ENCODE assay signal across 19 cellular contexts in the genomic region with DNA sequence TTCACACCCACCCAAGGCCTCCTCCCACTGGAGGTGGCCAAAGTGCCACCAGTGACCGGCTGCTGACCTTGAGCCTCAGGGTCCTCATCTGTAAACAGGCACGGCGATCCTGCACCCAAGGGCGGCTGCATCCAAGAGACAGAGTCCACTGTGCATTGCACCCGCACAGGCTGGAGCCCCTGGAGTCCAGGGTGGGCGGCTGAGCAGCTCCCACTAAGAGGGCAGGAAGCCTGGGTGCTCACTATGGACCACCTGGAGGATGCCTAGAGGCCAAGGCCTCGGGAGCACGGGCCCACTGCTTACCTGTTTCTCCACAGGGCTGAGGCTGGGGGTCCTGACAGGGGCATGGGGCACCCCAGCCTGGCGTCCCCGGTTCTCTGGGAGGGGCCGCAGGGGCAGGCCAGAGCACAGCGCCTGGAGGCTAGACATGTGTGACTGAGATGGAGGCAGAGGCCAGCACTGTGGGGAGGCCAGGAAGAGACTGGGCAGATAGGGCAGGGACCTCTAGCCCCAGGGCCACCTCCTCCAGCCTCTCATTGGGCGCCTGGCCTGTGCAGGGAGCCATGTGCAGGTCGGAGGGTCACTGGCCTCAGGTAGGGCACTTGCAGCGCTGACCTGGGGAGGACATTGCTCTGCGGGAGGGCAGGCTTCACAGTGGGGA. TPM values are rescaled to one million over a fixed set of nuclear protein-coding genes. Genes with fewer than 3 reads are reported as not detected.
"Had no signal": no experiment of that assay in that cellular context is flagged by ENCODE, and none has a peak within 500 bp of the region (broad histone marks: within the 10 kb centered on the region; RNA-seq: fewer than 3 reads in every experiment).

A gene (minus strand): TSS at position 483 of the 661 bp plus-strand sequence. CDS start 54 bp downstream, at position 429.

- H3K4me3 ChIP-seq: psoas muscle, thoracic aorta had no signal

- H3K27ac ChIP-seq: epithelial cell of prostate, psoas muscle, thoracic aorta had no signal

- DNase-seq: activated B cell treated with CpG ODN at 0.5 μM for 24 hours; activated CD4-positive, alpha-beta T cell treated with anti-CD3 and anti-CD28 coated beads for 48 hours; activated CD8-positive, alpha-beta T cell treated with anti-CD3 and anti-CD28 coated beads for 36 hours; activated gamma-delta T cell treated with Interleukin-2 at 50 U/mL for 16 hours; activated naive CD8-positive, alpha-beta T cell treated with anti-CD3 and anti-CD28 coated beads for 36 hours; activated T-cell treated with anti-CD3 and anti-CD28 coated beads, Interleukin-2, amount 50 U/mL, for 48 hours; amygdala; effector memory CD8-positive, alpha-beta T cell; foreskin melanocyte; stimulated activated CD4-positive, alpha-beta T cell treated with anti-CD3 and anti-CD28 coated beads, Interleukin-12 subunit alpha, Interleukin-12 subunit beta, amount 100 ng/mL, for 4 hours; stimulated activated CD4-positive, alpha-beta T cell treated with anti-CD3 and anti-CD28 coated beads, Interleukin-2, amount 100 ng/mL, for 24 hours; SW 1271 had no signal

- H3K9me3 ChIP-seq: psoas muscle, thoracic aorta had no signal

- H3K4me1 ChIP-seq: psoas muscle had no signal

- ATAC-seq: activated CD8-positive, alpha-beta T cell treated with anti-CD3 and anti-CD28 coated beads for 36 hours; effector memory CD8-positive, alpha-beta T cell; psoas muscle; stimulated activated effector memory CD8-positive, alpha-beta T cell treated with anti-CD3 and anti-CD28 coated beads, Interleukin-12 subunit alpha, Interleukin-12 subunit beta, amount 100 ng/mL, for 72 hours had no signal

- H3K36me3 ChIP-seq: thoracic aorta had no signal

RNA-seq across cellular contexts. Expression of the gene that starts here (rescaled TPM):
- total RNA-seq: activated B cell treated with CpG ODN at 0.5 μM for 24 hours; activated CD8-positive, alpha-beta T cell treated with anti-CD3 and anti-CD28 coated beads for 36 hours; activated naive CD8-positive, alpha-beta T cell treated with anti-CD3 and anti-CD28 coated beads for 36 hours; fibroblast of lung; omental fat pad; thoracic aorta; ureter had no signal
- polyA plus RNA-seq: fibroblast of lung had no signal
